ENCODE assay signal across 30 cellular contexts in genomic region chr2:208182835-208183234, GRCh38. TPM values are rescaled to one million over a fixed set of nuclear protein-coding genes. Genes with fewer than 3 reads are reported as not detected.
"Had no signal": no experiment of that assay in that cellular context is flagged by ENCODE, and none has a peak within 500 bp of the region (broad histone marks: within the 10 kb centered on the region; RNA-seq: fewer than 3 reads in every experiment).

No MANE protein-coding gene starts in this region.

- H3K27me3 ChIP-seq: colonic mucosa, hepatocyte, right atrium auricular region, suprapubic skin, tibial artery, upper lobe of right lung had no signal

- H3K27ac Mint-ChIP-seq: activated CD4-positive, alpha-beta T cell treated with anti-CD3 and anti-CD28 coated beads, Interleukin-2, amount 10 ng/mL, durations not matched to agents 7 days and 5 days; activated CD8-positive, alpha-beta T cell treated with anti-CD3 and anti-CD28 coated beads for 36 hours; activated naive CD4-positive, alpha-beta T cell treated with anti-CD3 and anti-CD28 coated beads, Interleukin-2, amount 50 U/mL, for 24 hours; activated naive CD8-positive, alpha-beta T cell treated with anti-CD3 and anti-CD28 coated beads, Interleukin-2, amount 50 U/mL, for 24 hours; activated T-helper 2 cell treated with anti-CD3 and anti-CD28 coated beads, Interferon-gamma antibody, Interleukin-2, Interleukin-4, amounts not matched to agents 10 μg/mL and 5 μg/mL and 100 μg/mL, durations not matched to agents 14 hours and 24 hours and 36 hours; effector memory CD8-positive, alpha-beta T cell; mesothelial cell of epicardium; nephron progenitor cell had no signal

- H3K27ac ChIP-seq: colonic mucosa, gastroesophageal sphincter, hepatocyte, parathyroid adenoma, right atrium auricular region, spleen, suprapubic skin, tibial artery, upper lobe of right lung had no signal

- DNase-seq: activated CD4-positive, alpha-beta T cell treated with anti-CD3 and anti-CD28 coated beads for 1 hour; activated CD4-positive, alpha-beta T cell treated with anti-CD3 and anti-CD28 coated beads, Interleukin-2, amount 10 ng/mL, durations not matched to agents 7 days and 5 days; activated CD8-positive, alpha-beta T cell treated with anti-CD3 and anti-CD28 coated beads for 36 hours; activated naive CD8-positive, alpha-beta T cell treated with anti-CD3 and anti-CD28 coated beads, Interleukin-2, amount 50 U/mL, for 24 hours; activated T-cell treated with anti-CD3 and anti-CD28 coated beads, Interleukin-2, amount 50 U/mL, for 4 hours; cerebellar nuclear complex; colonic mucosa; effector memory CD8-positive, alpha-beta T cell; erythroblast; left cardiac atrium; left ventricle myocardium superior; naive B cell; stimulated activated naive CD4-positive, alpha-beta T cell; T-helper 2 cell; tibial artery; upper lobe of right lung had no signal

- H3K4me3 ChIP-seq: colonic mucosa, gastroesophageal sphincter, hepatocyte, right atrium auricular region, spleen, suprapubic skin, tibial artery, upper lobe of right lung had no signal

- H3K4me3 Mint-ChIP-seq: activated CD4-positive, alpha-beta T cell treated with anti-CD3 and anti-CD28 coated beads, Interleukin-2, amount 10 ng/mL, durations not matched to agents 7 days and 5 days; activated CD8-positive, alpha-beta T cell treated with anti-CD3 and anti-CD28 coated beads for 36 hours; activated naive CD4-positive, alpha-beta T cell treated with anti-CD3 and anti-CD28 coated beads, Interleukin-2, amount 50 U/mL, for 24 hours; activated naive CD8-positive, alpha-beta T cell treated with anti-CD3 and anti-CD28 coated beads, Interleukin-2, amount 50 U/mL, for 24 hours; activated T-cell treated with anti-CD3 and anti-CD28 coated beads, Interleukin-2, amount 50 U/mL, for 4 hours; effector memory CD8-positive, alpha-beta T cell; mesothelial cell of epicardium had no signal

- H3K36me3 ChIP-seq: colonic mucosa, gastroesophageal sphincter, right atrium auricular region, spleen, suprapubic skin, tibial artery, upper lobe of right lung had no signal

- H3K9me3 ChIP-seq: colonic mucosa, gastroesophageal sphincter, right atrium auricular region, spleen, suprapubic skin, tibial artery, upper lobe of right lung had no signal

- H3K9ac ChIP-seq: parathyroid adenoma had no signal

- H3K4me1 Mint-ChIP-seq: activated CD4-positive, alpha-beta T cell treated with anti-CD3 and anti-CD28 coated beads, Interleukin-2, amount 10 ng/mL, durations not matched to agents 7 days and 5 days; activated naive CD4-positive, alpha-beta T cell treated with anti-CD3 and anti-CD28 coated beads, Interleukin-2, amount 50 U/mL, for 24 hours; activated naive CD8-positive, alpha-beta T cell treated with anti-CD3 and anti-CD28 coated beads, Interleukin-2, amount 50 U/mL, for 24 hours had no signal

- H3K36me3 Mint-ChIP-seq: activated naive CD4-positive, alpha-beta T cell treated with anti-CD3 and anti-CD28 coated beads, Interleukin-2, amount 50 U/mL, for 24 hours; mesothelial cell of epicardium; naive B cell had no signal

- H3K79me2 ChIP-seq: hepatocyte, parathyroid adenoma had no signal

- FAIRE-seq: keratinocyte had no signal

- H2AFZ ChIP-seq: hepatocyte, parathyroid adenoma had no signal

- H3K4me1 ChIP-seq: colonic mucosa, gastroesophageal sphincter, parathyroid adenoma, right atrium auricular region, tibial artery, upper lobe of right lung had no signal

- H3K9me3 Mint-ChIP-seq: activated CD4-positive, alpha-beta T cell treated with anti-CD3 and anti-CD28 coated beads, Interleukin-2, amount 10 ng/mL, durations not matched to agents 7 days and 5 days; activated CD8-positive, alpha-beta T cell treated with anti-CD3 and anti-CD28 coated beads for 36 hours; activated naive CD4-positive, alpha-beta T cell treated with anti-CD3 and anti-CD28 coated beads, Interleukin-2, amount 50 U/mL, for 24 hours; activated naive CD8-positive, alpha-beta T cell treated with anti-CD3 and anti-CD28 coated beads, Interleukin-2, amount 50 U/mL, for 24 hours; activated T-cell treated with anti-CD3 and anti-CD28 coated beads, Interleukin-2, amount 50 U/mL, for 4 hours; activated T-helper 2 cell treated with anti-CD3 and anti-CD28 coated beads, Interferon-gamma antibody, Interleukin-2, Interleukin-4, amounts not matched to agents 10 μg/mL and 5 μg/mL and 100 μg/mL, durations not matched to agents 14 hours and 24 hours and 36 hours; effector memory CD8-positive, alpha-beta T cell; mesothelial cell of epicardium; naive B cell; nephron progenitor cell had no signal

RNA-seq across cellular contexts. Expression of gene C2orf80, which starts 7.0 kb away (rescaled TPM):
- total RNA-seq: activated CD4-positive, alpha-beta T cell treated with anti-CD3 and anti-CD28 coated beads, Interleukin-2, amount 10 ng/mL, durations not matched to agents 7 days and 5 days; activated CD8-positive, alpha-beta T cell treated with anti-CD3 and anti-CD28 coated beads for 36 hours; activated T-cell treated with anti-CD3 and anti-CD28 coated beads, Interleukin-2, amount 50 U/mL, for 4 hours; activated T-helper 2 cell treated with anti-CD3 and anti-CD28 coated beads, Interferon-gamma antibody, Interleukin-2, Interleukin-4, amounts not matched to agents 10 μg/mL and 5 μg/mL and 100 μg/mL, durations not matched to agents 14 hours and 24 hours and 36 hours; colonic mucosa; fibroblast of villous mesenchyme; gastroesophageal sphincter; hepatocyte; left cardiac atrium; left ventricle myocardium superior; lung microvascular endothelial cell; mesothelial cell of epicardium; pulmonary artery endothelial cell; right atrium auricular region; spleen; suprapubic skin; upper lobe of right lung had no signal
- polyA plus RNA-seq: hepatocyte, keratinocyte, spleen had no signal

RNA-seq across cellular contexts. Expression of gene CRYGA, which starts 19.4 kb away (rescaled TPM):
- total RNA-seq: activated CD4-positive, alpha-beta T cell treated with anti-CD3 and anti-CD28 coated beads, Interleukin-2, amount 10 ng/mL, durations not matched to agents 7 days and 5 days; activated CD8-positive, alpha-beta T cell treated with anti-CD3 and anti-CD28 coated beads for 36 hours; activated T-cell treated with anti-CD3 and anti-CD28 coated beads, Interleukin-2, amount 50 U/mL, for 4 hours; activated T-helper 2 cell treated with anti-CD3 and anti-CD28 coated beads, Interferon-gamma antibody, Interleukin-2, Interleukin-4, amounts not matched to agents 10 μg/mL and 5 μg/mL and 100 μg/mL, durations not matched to agents 14 hours and 24 hours and 36 hours; colonic mucosa; fibroblast of villous mesenchyme; gastroesophageal sphincter; hepatocyte; left cardiac atrium; left ventricle myocardium superior; lung microvascular endothelial cell; mesothelial cell of epicardium; pulmonary artery endothelial cell; right atrium auricular region; spleen; suprapubic skin; upper lobe of right lung had no signal
- polyA plus RNA-seq: hepatocyte, keratinocyte, spleen had no signal

RNA-seq across cellular contexts. Expression of gene CRYGB, which starts 36.9 kb away (rescaled TPM):
- total RNA-seq: activated CD4-positive, alpha-beta T cell treated with anti-CD3 and anti-CD28 coated beads, Interleukin-2, amount 10 ng/mL, durations not matched to agents 7 days and 5 days; activated CD8-positive, alpha-beta T cell treated with anti-CD3 and anti-CD28 coated beads for 36 hours; activated T-cell treated with anti-CD3 and anti-CD28 coated beads, Interleukin-2, amount 50 U/mL, for 4 hours; activated T-helper 2 cell treated with anti-CD3 and anti-CD28 coated beads, Interferon-gamma antibody, Interleukin-2, Interleukin-4, amounts not matched to agents 10 μg/mL and 5 μg/mL and 100 μg/mL, durations not matched to agents 14 hours and 24 hours and 36 hours; colonic mucosa; fibroblast of villous mesenchyme; gastroesophageal sphincter; hepatocyte; left cardiac atrium; left ventricle myocardium superior; lung microvascular endothelial cell; mesothelial cell of epicardium; pulmonary artery endothelial cell; right atrium auricular region; spleen; suprapubic skin; upper lobe of right lung had no signal
- polyA plus RNA-seq: hepatocyte, keratinocyte, spleen had no signal

RNA-seq across cellular contexts. Expression of gene CRYGC, which starts 53.2 kb away (rescaled TPM):
- total RNA-seq: activated CD4-positive, alpha-beta T cell treated with anti-CD3 and anti-CD28 coated beads, Interleukin-2, amount 10 ng/mL, durations not matched to agents 7 days and 5 days; activated CD8-positive, alpha-beta T cell treated with anti-CD3 and anti-CD28 coated beads for 36 hours; activated T-cell treated with anti-CD3 and anti-CD28 coated beads, Interleukin-2, amount 50 U/mL, for 4 hours; activated T-helper 2 cell treated with anti-CD3 and anti-CD28 coated beads, Interferon-gamma antibody, Interleukin-2, Interleukin-4, amounts not matched to agents 10 μg/mL and 5 μg/mL and 100 μg/mL, durations not matched to agents 14 hours and 24 hours and 36 hours; colonic mucosa; fibroblast of villous mesenchyme; gastroesophageal sphincter; hepatocyte; left cardiac atrium; left ventricle myocardium superior; lung microvascular endothelial cell; mesothelial cell of epicardium; pulmonary artery endothelial cell; right atrium auricular region; spleen; suprapubic skin; upper lobe of right lung had no signal
- polyA plus RNA-seq: keratinocyte, spleen had no signal

RNA-seq across cellular contexts. Expression of gene CRYGD, which starts 58.5 kb away (rescaled TPM):
- total RNA-seq: activated CD4-positive, alpha-beta T cell treated with anti-CD3 and anti-CD28 coated beads, Interleukin-2, amount 10 ng/mL, durations not matched to agents 7 days and 5 days; activated CD8-positive, alpha-beta T cell treated with anti-CD3 and anti-CD28 coated beads for 36 hours; activated T-cell treated with anti-CD3 and anti-CD28 coated beads, Interleukin-2, amount 50 U/mL, for 4 hours; activated T-helper 2 cell treated with anti-CD3 and anti-CD28 coated beads, Interferon-gamma antibody, Interleukin-2, Interleukin-4, amounts not matched to agents 10 μg/mL and 5 μg/mL and 100 μg/mL, durations not matched to agents 14 hours and 24 hours and 36 hours; colonic mucosa; fibroblast of villous mesenchyme; gastroesophageal sphincter; hepatocyte; left cardiac atrium; left ventricle myocardium superior; lung microvascular endothelial cell; mesothelial cell of epicardium; pulmonary artery endothelial cell; right atrium auricular region; spleen; suprapubic skin; upper lobe of right lung had no signal
- polyA plus RNA-seq: keratinocyte, spleen had no signal
